ENCODE assay signal across 8 cellular contexts in genomic region chr9:114588150-114588663, GRCh38. TPM values are rescaled to one million over a fixed set of nuclear protein-coding genes. Genes with fewer than 3 reads are reported as not detected.
A peak's percentile ranks its signal among the peaks of the same experiment; 100 is the strongest.
DNase-seq lines count a peak whose midpoint lies in the region; ATAC-seq and TF ChIP-seq lines count a peak whose summit lies in the region.

No MANE protein-coding gene starts in this region.

- no peaks in the 10 kb centered on the region for H3K9me3 Mint-ChIP-seq in activated naive CD4-positive, alpha-beta T cell treated with anti-CD3 and anti-CD28 coated beads, Interleukin-2, amount 10 ng/mL, durations not matched to agents 7 days and 5 days

- no peaks in the 10 kb centered on the region for H3K9me3 ChIP-seq in A673 (ENCODE audit: low read depth, low read length, poor library complexity, severe bottlenecking)

- peaks cover 37% of the 10 kb centered on the region for H3K36me3 Mint-ChIP-seq in activated naive CD4-positive, alpha-beta T cell treated with anti-CD3 and anti-CD28 coated beads, Interleukin-2, amount 10 ng/mL, durations not matched to agents 7 days and 5 days

- CTCF ChIA-PET in A673 (lab: Charles Lee): no interaction called here
- CTCF ChIA-PET in activated naive CD4-positive, alpha-beta T cell treated with anti-CD3 and anti-CD28 coated beads, Interleukin-2, amount 10 ng/mL, durations not matched to agents 7 days and 5 days (lab: Charles Lee): interaction anchor here (0.9 to 3.4 kb wide), 5 partner anchors 23 to 184 kb away, joined by 3 to 32 read pairs (median 4); no protein-coding TSS in a partner anchor

- H3K27me3 ChIP-seq in A673 (replicated peaks; ENCODE audit: insufficient read depth, low read depth, low read length, poor library complexity) (no peaks in the 10 kb centered on the region), H7 (ENCODE audit: control insufficient read depth, insufficient read depth, low read length) (no peaks in the 10 kb centered on the region)

- intact Hi-C loops in A673 (cut with micrococcal nuclease; ENCODE audit: unreplicated experiment): no loop called here
- intact Hi-C loops in left cardiac atrium (cut with DNase I): no loop called here

- H3K4me3 ChIP-seq in A673 (ENCODE audit: low read depth, low read length, poor library complexity, severe bottlenecking): peak overlapping the region; percentile 87
- H3K4me3 ChIP-seq in H7 (ENCODE audit: insufficient read depth, low read depth, low read length): peak overlapping the region; percentile 87
- peak overlapping the region; percentile 98 for H3K4me3 ChIP-seq in skeletal muscle cell (ENCODE audit: low read depth, low read length)

- H3K4me1 Mint-ChIP-seq in activated naive CD4-positive, alpha-beta T cell treated with anti-CD3 and anti-CD28 coated beads, Interleukin-2, amount 10 ng/mL, durations not matched to agents 7 days and 5 days: peaks cover 51% of the 10 kb centered on the region

- no TSS peak for BruUV-seq in A673 (replicated peaks; lab: Mats Ljungman, UMichigan)

- peak overlapping the region; percentile 90 for H3K27ac ChIP-seq in A673 (ENCODE audit: low read depth, low read length, poor library complexity, severe bottlenecking)

- H3K36me3 ChIP-seq in A673 (ENCODE audit: insufficient read depth, low read length, poor library complexity, severe bottlenecking) (peaks cover 11% of the 10 kb centered on the region), H7 (replicated peaks; ENCODE audit: control insufficient read depth, insufficient read depth, low read length) (peaks cover 3% of the 10 kb centered on the region)

- DNase-seq in A673 (ENCODE audit: low spot score) (peak; percentile 12), H7 (no peak), left cardiac atrium (no peak), skeletal muscle cell (ENCODE audit: low read depth) (no peak), NCI-H1417 treated with DMSO at 0.1 percent for 48 hours (lab: John Stamatoyannopoulos, UW) (no peak), AG08395 (ENCODE audit: low spot score) (no peak)
- peak; percentile 52 for DNase-seq in activated naive CD4-positive, alpha-beta T cell treated with anti-CD3 and anti-CD28 coated beads, Interleukin-2, amount 10 ng/mL, durations not matched to agents 7 days and 5 days

- peak overlapping the region; percentile 97 for H3K4me3 Mint-ChIP-seq in activated naive CD4-positive, alpha-beta T cell treated with anti-CD3 and anti-CD28 coated beads, Interleukin-2, amount 10 ng/mL, durations not matched to agents 7 days and 5 days

- no peak for TF ChIP-seq CTCF in A673 (conservative IDR thresholded peaks at IDR 0.05; ENCODE audit: low read depth, low read length)

- peaks cover 7% of the 10 kb centered on the region for H3K27me3 Mint-ChIP-seq in activated naive CD4-positive, alpha-beta T cell treated with anti-CD3 and anti-CD28 coated beads, Interleukin-2, amount 10 ng/mL, durations not matched to agents 7 days and 5 days

- ATAC-seq in left cardiac atrium (peak; percentile 1 to 4), HG03342 (IDR thresholded peaks at IDR 0.05; ENCODE audit: unreplicated experiment) (no peak)

- H3K4me1 ChIP-seq in A673 (ENCODE audit: insufficient read depth, low read length, poor library complexity, severe bottlenecking): peaks cover 7% of the 10 kb centered on the region

- POLR2A ChIA-PET in A673 (lab: Charles Lee; ENCODE audit: low non-redundant PET): interaction anchor here (0.6 kb wide), 1 partner anchor 646 kb away, joined by 3 read pairs; no protein-coding TSS in a partner anchor

- peak overlapping the region; percentile 92 for H3K27ac Mint-ChIP-seq in activated naive CD4-positive, alpha-beta T cell treated with anti-CD3 and anti-CD28 coated beads, Interleukin-2, amount 10 ng/mL, durations not matched to agents 7 days and 5 days

RNA-seq across cellular contexts. Expression of gene ATP6V1G1, which starts 0.6 kb away (rescaled TPM):
- total RNA-seq in A673 (2021): 122 and 132 TPM in 2 replicates
- total RNA-seq in H7 (2014; rRNA removed; shearing (Covaris generic)): 152 and 158 TPM in 2 replicates
- total RNA-seq in left cardiac atrium: 10 to 100 TPM; 71.5 to 92.9 TPM

RNA-seq across cellular contexts. Expression of gene TMEM268, which starts 22.9 kb away (rescaled TPM):
- total RNA-seq in A673 (2021) (20.1 and 21.4 TPM in 2 replicates), left cardiac atrium (1 to 10 TPM; 5.6 to 6.6 TPM)
- 7.2 and 9.0 TPM in 2 replicates for total RNA-seq in H7 (2014; rRNA removed; shearing (Covaris generic))

Comparison
In these comparisons a context has a peak if more than half of its experiments do, and no peak if none do; other contexts are left out.
1. DNase-seq: peak in A673 (single experiment) and activated naive CD4-positive, alpha-beta T cell treated with anti-CD3 and anti-CD28 coated beads, Interleukin-2, amount 10 ng/mL, durations not matched to agents 7 days and 5 days (single experiment); none in H7 (single experiment), left cardiac atrium (single experiment), skeletal muscle cell (single experiment), NCI-H1417 treated with DMSO at 0.1 percent for 48 hours (single experiment) and AG08395 (single experiment).
2. Peak in every context shown above with its lines, with median percentiles within 50 percentile points of each other: H3K4me3 ChIP-seq.